In the genomic region with DNA sequence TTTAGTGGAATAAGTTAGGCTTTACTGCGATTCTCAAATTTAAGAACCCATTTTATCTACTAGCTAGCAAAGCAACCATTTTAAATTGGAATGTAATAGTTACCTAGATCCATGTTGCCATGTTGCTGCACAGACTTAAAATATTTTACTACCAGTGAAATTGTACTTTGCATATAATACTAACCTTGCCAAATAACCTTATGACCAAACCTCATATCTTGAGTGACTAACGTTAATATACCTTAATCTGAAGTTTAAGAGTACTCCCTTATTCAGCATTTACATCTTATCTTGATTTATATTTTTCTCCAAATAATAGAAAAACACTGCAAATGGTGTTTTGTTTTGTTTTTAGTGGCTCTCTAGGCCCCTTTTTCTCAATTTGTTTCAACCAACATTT, we compare ENCODE assay signal across 32 cellular contexts.
"Had no signal": no experiment of that assay in that cellular context is flagged by ENCODE, and none has a peak within 500 bp of the region (broad histone marks: within the 10 kb centered on the region; RNA-seq: fewer than 3 reads in every experiment).

No MANE protein-coding gene starts in this region.

- H3K27ac ChIP-seq: neutrophil, ovary, prostate gland, sigmoid colon, stomach, thyroid gland, upper lobe of left lung, vagina, WERI-Rb-1 had no signal

- H3K27me3 ChIP-seq: brain microvascular endothelial cell, neutrophil, ovary, sigmoid colon, stomach, thyroid gland, upper lobe of left lung, vagina had no signal

- DNase-seq: activated CD4-positive, alpha-beta T cell treated with anti-CD3 and anti-CD28 coated beads for 48 hours; activated CD4-positive, alpha-beta T cell treated with anti-CD3 and anti-CD28 coated beads, Interleukin-2, amount 50 U/mL, for 48 hours; activated CD8-positive, alpha-beta memory T cell treated with anti-CD3 and anti-CD28 coated beads for 24 hours; activated effector memory CD4-positive, alpha-beta T cell treated with anti-CD3 and anti-CD28 coated beads, Interleukin-2, amount 50 U/mL, for 16 hours; activated naive CD4-positive, alpha-beta T cell treated with anti-CD3 and anti-CD28 coated beads, Interleukin-2, amount 10 ng/mL, durations not matched to agents 7 days and 5 days; activated naive CD8-positive, alpha-beta T cell treated with anti-CD3 and anti-CD28 coated beads, Interleukin-2, amount 10 ng/mL, durations not matched to agents 7 days and 5 days; activated T-cell treated with anti-CD3 and anti-CD28 coated beads, Interleukin-2, amount 50 U/mL, for 1 hour; amniotic stem cell; brain microvascular endothelial cell; cortex of kidney; left ventricle myocardium superior; naive B cell; nephron progenitor cell; ovary; retina; sigmoid colon; small intestine; stimulated activated CD4-positive, alpha-beta T cell treated with anti-CD3 and anti-CD28 coated beads, Interleukin-4, amount 100 ng/mL, for 24 hours; stomach; T-helper 17 cell; T1000; thyroid gland; upper lobe of left lung; WERI-Rb-1 had no signal

- H3K36me3 ChIP-seq: brain microvascular endothelial cell, neutrophil, ovary, prostate gland, sigmoid colon, stomach, thyroid gland, upper lobe of left lung, vagina, WERI-Rb-1 had no signal

- ATAC-seq: activated CD4-positive, CD25-positive, alpha-beta regulatory T cell treated with anti-CD3 and anti-CD28 coated beads, Interleukin-2, amount 50 U/mL, for 24 hours; left ventricle myocardium superior; stimulated activated memory B cell treated with anti-CD40 and anti-IgM and Interleukin-4, amounts not matched to agents 10 μg/mL and 1 μg/mL and 100 μg/mL, for 72 hours; T-helper 17 cell had no signal

- H3K4me3 ChIP-seq: ovary, prostate gland, sigmoid colon, stomach, thyroid gland, upper lobe of left lung, vagina had no signal

- H3K9me3 ChIP-seq: neutrophil, ovary, prostate gland, sigmoid colon, stomach, thyroid gland, upper lobe of left lung, vagina had no signal

- FAIRE-seq: astrocyte, frontal cortex, islet of Langerhans, small intestine had no signal

- H3K4me1 ChIP-seq: prostate gland, sigmoid colon, thyroid gland, upper lobe of left lung had no signal
